Comparison of ENCODE assay signal across 21 cellular contexts in the genomic region with DNA sequence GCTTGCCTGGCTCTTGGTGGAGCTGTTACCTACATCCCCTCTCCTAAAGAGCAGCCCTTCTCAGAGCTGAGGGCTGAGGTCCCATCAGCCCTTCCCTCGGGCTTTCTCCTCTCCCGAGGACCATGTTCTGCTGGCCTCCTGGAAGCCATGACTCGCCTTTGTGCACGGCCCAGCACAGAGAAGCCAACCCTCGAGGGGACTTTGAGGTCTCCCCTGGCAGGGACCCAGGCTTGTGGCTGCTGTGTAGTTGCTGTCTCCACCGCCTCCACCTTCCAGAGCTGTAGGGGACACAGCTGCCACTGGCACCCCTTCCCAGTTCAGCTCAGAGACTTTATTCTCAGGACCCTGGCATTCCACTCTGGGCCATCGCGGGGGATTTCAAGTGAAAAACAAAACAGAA. TPM values are rescaled to one million over a fixed set of nuclear protein-coding genes. Genes with fewer than 3 reads are reported as not detected.
DNase-seq lines count a peak whose midpoint lies in the region; ATAC-seq lines count a peak whose summit lies in the region.
"Had no signal": no experiment of that assay in that cellular context is flagged by ENCODE, and none has a peak within 500 bp of the region (broad histone marks: within the 10 kb centered on the region; RNA-seq: fewer than 3 reads in every experiment).

No MANE protein-coding gene starts in this region.

- no peak overlapping the region for H3K27ac Mint-ChIP-seq in activated T-cell treated with anti-CD3 and anti-CD28 coated beads, Interleukin-2, amount 50 U/mL, for 72 hours
- H3K27ac Mint-ChIP-seq in naive thymus-derived CD8-positive, alpha-beta T cell, result peak overlapping the region in 5 of 10 donors; percentile 32 to 87 (median 62)
- H3K27ac Mint-ChIP-seq: CD4-positive, alpha-beta T cell had no signal

- H3K36me3 ChIP-seq in BLaER1, result no peaks in the 10 kb centered on the region
- no peaks in the 10 kb centered on the region for H3K36me3 ChIP-seq in BLaER1 treated with 17β-estradiol and CSF1 and Interleukin-3, amounts not matched to agents 10 nM and 100 nM
- H3K36me3 ChIP-seq: ascending aorta, thoracic aorta had no signal

- H3K4me3 Mint-ChIP-seq in activated T-cell treated with anti-CD3 and anti-CD28 coated beads, Interleukin-2, amount 50 U/mL, for 72 hours, result peak overlapping the region; percentile 53 to 88
- peak overlapping the region in 3 of 10 donors; percentile 22 to 60 (median 50) for H3K4me3 Mint-ChIP-seq in naive thymus-derived CD8-positive, alpha-beta T cell
- H3K4me3 Mint-ChIP-seq: CD4-positive, alpha-beta T cell had no signal

- peaks cover 20% of the 10 kb centered on the region for H3K4me1 ChIP-seq in BLaER1
- peaks cover 10 to 26% (median 20%) of the 10 kb centered on the region in 10 experiments for H3K4me1 ChIP-seq in BLaER1 treated with 17β-estradiol and CSF1 and Interleukin-3, amounts not matched to agents 10 nM and 100 nM
- H3K4me1 ChIP-seq: ascending aorta had no signal

- no peak overlapping the region for H3K27ac ChIP-seq in BLaER1
- H3K27ac ChIP-seq in BLaER1 treated with 17β-estradiol and CSF1 and Interleukin-3, amounts not matched to agents 10 nM and 100 nM, result no peak overlapping the region
- H3K27ac ChIP-seq: ascending aorta, HL-60, RWPE1, SK-N-MC, thoracic aorta had no signal

- H3K27me3 Mint-ChIP-seq in activated T-cell treated with anti-CD3 and anti-CD28 coated beads, Interleukin-2, amount 50 U/mL, for 72 hours (ENCODE audit: low read depth), result peaks cover 10% of the 10 kb centered on the region
- peaks cover 0 to 7% (median 0%) of the 10 kb centered on the region in 5 donors for H3K27me3 Mint-ChIP-seq in naive thymus-derived CD8-positive, alpha-beta T cell
- H3K27me3 Mint-ChIP-seq: CD4-positive, alpha-beta T cell had no signal

- peak in 1 of 2 donors; percentile 21 for DNase-seq in activated T-cell treated with anti-CD3 and anti-CD28 coated beads, Interleukin-2, amount 50 U/mL, for 72 hours
- DNase-seq in naive thymus-derived CD8-positive, alpha-beta T cell, result no peak
- no peak for DNase-seq in amygdala (lab: John Stamatoyannopoulos, UW)
- DNase-seq: cortex of kidney, foreskin fibroblast, midbrain, MV-4-11, NCI-H446 treated with DMSO at 0.1 percent for 48 hours, NCI-H82, right cardiac atrium had no signal

- no peaks in the 10 kb centered on the region for H4K20me1 ChIP-seq in BLaER1
- no peaks in the 10 kb centered on the region; a peak in 1 of 22 replicates for H4K20me1 ChIP-seq in BLaER1 treated with 17β-estradiol and CSF1 and Interleukin-3, amounts not matched to agents 10 nM and 100 nM

- H3K9ac ChIP-seq in BLaER1, result no peak overlapping the region
- no peak overlapping the region for H3K9ac ChIP-seq in BLaER1 treated with 17β-estradiol and CSF1 and Interleukin-3, amounts not matched to agents 10 nM and 100 nM

- no peaks in the 10 kb centered on the region for H3K27me3 ChIP-seq in BLaER1
- H3K27me3 ChIP-seq in BLaER1 treated with 17β-estradiol and CSF1 and Interleukin-3, amounts not matched to agents 10 nM and 100 nM, result peaks cover 0 to 16% (median 0%) of the 10 kb centered on the region in 11 experiments; a peak in 1 of 22 replicates
- H3K27me3 ChIP-seq: ascending aorta had no signal

- peaks cover 18% of the 10 kb centered on the region for H3K4me1 Mint-ChIP-seq in activated T-cell treated with anti-CD3 and anti-CD28 coated beads, Interleukin-2, amount 50 U/mL, for 72 hours (ENCODE audit: low read depth)
- H3K4me1 Mint-ChIP-seq in naive thymus-derived CD8-positive, alpha-beta T cell, result peaks cover 9 to 13% (median 12%) of the 10 kb centered on the region in 4 donors

- H3K36me3 Mint-ChIP-seq in activated T-cell treated with anti-CD3 and anti-CD28 coated beads, Interleukin-2, amount 50 U/mL, for 72 hours (ENCODE audit: insufficient read depth in 2 of 2), result no peaks in the 10 kb centered on the region
- no peaks in the 10 kb centered on the region for H3K36me3 Mint-ChIP-seq in naive thymus-derived CD8-positive, alpha-beta T cell

- peak overlapping the region; percentile 58 for H3K4me2 ChIP-seq in BLaER1
- peak overlapping the region in 8 of 11 experiments; percentile 28 to 60 (median 44); a peak in 13 of 22 replicates for H3K4me2 ChIP-seq in BLaER1 treated with 17β-estradiol and CSF1 and Interleukin-3, amounts not matched to agents 10 nM and 100 nM

- H3K9me3 Mint-ChIP-seq in activated T-cell treated with anti-CD3 and anti-CD28 coated beads, Interleukin-2, amount 50 U/mL, for 72 hours, result no peaks in the 10 kb centered on the region
- no peaks in the 10 kb centered on the region for H3K9me3 Mint-ChIP-seq in naive thymus-derived CD8-positive, alpha-beta T cell
- H3K9me3 Mint-ChIP-seq: CD4-positive, alpha-beta T cell; T-helper 1 cell treated with Interleukin-12 subunit alpha and Interleukin-12 subunit beta and Interleukin-4 antibody, amounts not matched to agents 30 μg/mL and 1 μg/mL, for 36 hours had no signal

- peak; percentile 54 to 65 for ATAC-seq in activated T-cell treated with anti-CD3 and anti-CD28 coated beads, Interleukin-2, amount 50 U/mL, for 72 hours (replicated peaks in 1 of 2)
- peak; percentile 36 to 52 for ATAC-seq in naive thymus-derived CD8-positive, alpha-beta T cell
- ATAC-seq in GM21360 (IDR thresholded peaks at IDR 0.05; ENCODE audit: unreplicated experiment) (no peak), GM18909 (IDR thresholded peaks at IDR 0.05; ENCODE audit: poor library complexity, unreplicated experiment) (no peak)

- POLR2A ChIA-PET in naive thymus-derived CD8-positive, alpha-beta T cell (lab: Charles Lee), result interaction anchor here (0.6 to 2.3 kb wide), 4 partner anchors 21 to 218 kb away, joined by 4 to 30 read pairs (median 8); a partner anchor contains a TSS

- no peak overlapping the region for H3K4me3 ChIP-seq in BLaER1
- no peak overlapping the region for H3K4me3 ChIP-seq in BLaER1 treated with 17β-estradiol and CSF1 and Interleukin-3, amounts not matched to agents 10 nM and 100 nM
- H3K4me3 ChIP-seq: ascending aorta, SK-N-MC, thoracic aorta had no signal

- H3K9me3 ChIP-seq in BLaER1, result no peaks in the 10 kb centered on the region
- no peaks in the 10 kb centered on the region for H3K9me3 ChIP-seq in BLaER1 treated with 17β-estradiol and CSF1 and Interleukin-3, amounts not matched to agents 10 nM and 100 nM (replicated peaks in 1 of 11)
- H3K9me3 ChIP-seq: ascending aorta, thoracic aorta had no signal

RNA-seq across cellular contexts. Expression of a gene that starts 22.9 kb away (rescaled TPM):
- total RNA-seq in activated T-cell treated with anti-CD3 and anti-CD28 coated beads, Interleukin-2, amount 50 U/mL, for 72 hours, result 100 to 1,000 TPM; 445 to 502 TPM
- 10 to 100 TPM; 89.3 to 93.3 TPM for total RNA-seq in naive thymus-derived CD8-positive, alpha-beta T cell
- polyA plus RNA-seq in naive thymus-derived CD8-positive, alpha-beta T cell, result 10 to 100 TPM; 69.3 to 94.1 (median 84.9) TPM

Comparison
In these comparisons a context has a peak if more than half of its experiments do, and no peak if none do; other contexts are left out.
1. ATAC-seq: peak in activated T-cell treated with anti-CD3 and anti-CD28 coated beads, Interleukin-2, amount 50 U/mL, for 72 hours (2 of 2) and naive thymus-derived CD8-positive, alpha-beta T cell (2 of 2); none in GM21360 (single experiment) and GM18909 (single experiment).
2. RNA of a gene that starts 22.9 kb away (total RNA-seq): 445 to 502 TPM in activated T-cell treated with anti-CD3 and anti-CD28 coated beads, Interleukin-2, amount 50 U/mL, for 72 hours; 89.3 to 93.3 TPM in naive thymus-derived CD8-positive, alpha-beta T cell; every median in the first group is over 4 times any median in the second.